ENCODE assay signal across 16 cellular contexts in the genomic region with DNA sequence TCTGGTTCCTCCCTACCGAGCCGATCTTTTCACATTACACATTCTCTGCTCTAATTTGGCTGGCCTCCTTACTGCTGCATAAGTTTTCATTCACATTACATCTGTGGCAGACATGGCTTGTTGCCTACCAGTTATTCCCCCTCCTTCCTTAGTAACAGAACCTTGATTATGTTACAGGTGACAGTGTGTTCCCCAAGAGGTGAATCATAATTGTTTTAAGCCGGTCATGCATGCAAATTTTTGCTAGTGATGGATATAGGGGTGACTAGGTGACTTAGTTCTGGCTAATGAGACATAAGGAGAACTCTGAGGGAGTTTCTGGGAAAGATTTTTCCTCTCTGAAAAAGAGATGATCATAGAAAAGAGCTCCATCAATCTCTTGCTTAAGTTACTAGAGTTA. TPM values are rescaled to one million over a fixed set of nuclear protein-coding genes. Genes with fewer than 3 reads are reported as not detected.
DNase-seq lines count a peak whose midpoint lies in the region; ATAC-seq and TF ChIP-seq lines count a peak whose summit lies in the region.
"Had no signal": no experiment of that assay in that cellular context is flagged by ENCODE, and none has a peak within 500 bp of the region (broad histone marks: within the 10 kb centered on the region; RNA-seq: fewer than 3 reads in every experiment).

No MANE protein-coding gene starts in this region.

- in situ Hi-C loops in Caki2 (cut with HindIII; ENCODE audit: low pct_unique_long_range_greater_than_20kb, low sequenced_read_pairs): no loop called here

- H3K4me3 Mint-ChIP-seq in immature natural killer cell: no peak overlapping the region
- H3K4me3 Mint-ChIP-seq: B cell; CD4-positive, alpha-beta T cell; GM23338; IgD-negative memory B cell had no signal

- no peaks in the 10 kb centered on the region for H3K27me3 ChIP-seq in PC-9 (ENCODE audit: insufficient read depth, low read depth)

- no peak overlapping the region for H3K4me3 ChIP-seq in PC-9
- H3K4me3 ChIP-seq: GM12878, GM23338 had no signal

- no peaks in the 10 kb centered on the region for H3K36me3 ChIP-seq in PC-9 (ENCODE audit: low read depth)

- no peaks in the 10 kb centered on the region for H3K4me1 Mint-ChIP-seq in immature natural killer cell
- H3K4me1 Mint-ChIP-seq: B cell, GM23338 had no signal

- no peaks in the 10 kb centered on the region for H3K9me3 ChIP-seq in PC-9 (ENCODE audit: insufficient read depth, low read depth)

- H3K27me3 Mint-ChIP-seq in immature natural killer cell (ENCODE audit: low read depth in 3 of 3): peaks cover 0 to 10% (median 6%) of the 10 kb centered on the region in 3 donors
- H3K27me3 Mint-ChIP-seq: B cell; CD4-positive, alpha-beta T cell; IgD-negative memory B cell had no signal

- peak; percentile 86 for DNase-seq in Caki2 (ENCODE audit: low read depth)
- peak in 1 of 2 experiments; percentile 50 for DNase-seq in PC-9
- peak; percentile 93 for DNase-seq in kidney tubule cell (ENCODE audit: low spot score)
- DNase-seq in immature natural killer cell: no peak
- no peak for DNase-seq in NCI-H1417 treated with DMSO at 0.1 percent for 48 hours (lab: John Stamatoyannopoulos, UW)
- no peak for DNase-seq in AG08395 (ENCODE audit: low spot score)
- DNase-seq: ACHN; C1 segment of cervical spinal cord; CD4-positive, alpha-beta T cell; DMS79; H7 had no signal

- no peaks in the 10 kb centered on the region for H3K9me2 ChIP-seq in PC-9 (ENCODE audit: insufficient read depth)

- BruUV-seq in PC-9 (replicated peaks; lab: Mats Ljungman, UMichigan): no TSS peak

- H3K79me2 ChIP-seq in PC-9 (ENCODE audit: low read depth): no peaks in the 10 kb centered on the region

- CTCF ChIA-PET in PC-9 (lab: Charles Lee): no interaction called here

- no peaks in the 10 kb centered on the region for H4K20me1 ChIP-seq in PC-9 (ENCODE audit: insufficient read depth)

- H3K27ac Mint-ChIP-seq in immature natural killer cell: no peak overlapping the region
- H3K27ac Mint-ChIP-seq: B cell; CD4-positive, alpha-beta T cell; GM23338; IgD-negative memory B cell had no signal

- intact Hi-C loops in PC-9 (cut with micrococcal nuclease; ENCODE audit: unreplicated experiment): loop anchor here (10.0 kb wide), 1 partner anchor 493 kb away; no protein-coding TSS in a partner anchor

- H3K9me3 Mint-ChIP-seq in immature natural killer cell: no peaks in the 10 kb centered on the region
- H3K9me3 Mint-ChIP-seq: CD4-positive, alpha-beta T cell; GM23338; IgD-negative memory B cell had no signal

- ATAC-seq in esophagus mucosa: peak; percentile 64
- ATAC-seq: GM12878, GM23338 had no signal

- H2AFZ ChIP-seq in PC-9: 0 out of 2 replicates have a peak overlapping the region, but pooled peaks have one; percentile 9
- H2AFZ ChIP-seq: GM23338 had no signal

- no peak for TF ChIP-seq CTCF in PC-9 (conservative IDR thresholded peaks at IDR 0.05)

- no peaks in the 10 kb centered on the region for H3K36me3 Mint-ChIP-seq in immature natural killer cell
- H3K36me3 Mint-ChIP-seq: IgD-negative memory B cell had no signal

- POLR2A ChIA-PET in PC-9 (lab: Charles Lee; ENCODE audit: unreplicated experiment): no interaction called here

- H3K4me2 ChIP-seq in PC-9: no peak overlapping the region
- H3K4me2 ChIP-seq: GM23338 had no signal

- H3F3A ChIP-seq in PC-9 (ENCODE audit: insufficient read depth, low read depth): 0 out of 2 replicates have a peak, but pooled peaks cover 3% of the 10 kb centered on the region

- H3K27ac ChIP-seq in PC-9: no peak overlapping the region

- H3K4me1 ChIP-seq in PC-9 (replicated peaks; ENCODE audit: insufficient read depth): no peaks in the 10 kb centered on the region; the same call in 1 of the 2 replicates

RNA-seq across cellular contexts. Expression of a gene that starts 8.4 kb away (rescaled TPM):
- 127 and 128 TPM in 2 replicates for total RNA-seq in Caki2 (2014; rRNA removed; shearing (Covaris generic); ENCODE audit: low replicate concordance)
- total RNA-seq in PC-9 (2021) (92.4 and 123 TPM in 2 replicates), esophagus mucosa (131 TPM)
- polyA plus RNA-seq in immature natural killer cell: 100 to 1,000 TPM; 102 to 191 (median 113) TPM

Comparison
In these comparisons a context has a peak if more than half of its experiments do, and no peak if none do; other contexts are left out.
1. DNase-seq: peak in Caki2 (single experiment) and kidney tubule cell (single experiment); none in immature natural killer cell (0 of 3), NCI-H1417 treated with DMSO at 0.1 percent for 48 hours (single experiment) and AG08395 (single experiment).